Comparison of ENCODE assay signal across 7 cellular contexts in genomic region chrX:133706890-133707289, GRCh38.
"Had no signal": no experiment of that assay in that cellular context is flagged by ENCODE, and none has a peak within 500 bp of the region (broad histone marks: within the 10 kb centered on the region; RNA-seq: fewer than 3 reads in every experiment).

No MANE protein-coding gene starts in this region.

- H3K4me2 ChIP-seq: KMS-11 had no signal

- H3K9ac ChIP-seq: KMS-11 had no signal

- FAIRE-seq: HTR-8/SVneo, K562 had no signal

- H3K4me3 ChIP-seq: K562 had no signal

- H3K27ac ChIP-seq: HL-60, KMS-11 had no signal

- ATAC-seq: K562 had no signal

- DNase-seq: IMR-90, KBM-7, KG1 had no signal
